In genomic region chr12:109571773-109572505, GRCh38 we compare ENCODE assay signal across 1 cellular context.
TF ChIP-seq lines count a peak whose summit lies in the region.

No MANE protein-coding gene starts in this region.

TF ChIP-seq in endothelial cell of umbilical vein, 7 proteins besides CTCF, POLR2A, EP300 and RAD21:
- no peak for TF ChIP-seq EZH2 (IDR thresholded peaks at IDR 0.05; ENCODE audit: borderline replicate concordance, low read depth, low read length, severe bottlenecking)
- no peak for TF ChIP-seq JUN (IDR thresholded peaks at IDR 0.05; ENCODE audit: borderline replicate concordance, insufficient read depth, insufficient read length, low read depth)
- TF ChIP-seq GATA2 (IDR thresholded peaks at IDR 0.05; ENCODE audit: insufficient read depth, insufficient read length, low read depth, low read length), result no peak
- no peak for TF ChIP-seq POLR2AphosphoS5 (IDR thresholded peaks at IDR 0.05; ENCODE audit: insufficient read depth, low read depth, low read length)
- no peak for TF ChIP-seq MYC (IDR thresholded peaks at IDR 0.05; ENCODE audit: low read depth, low read length)
- TF ChIP-seq FOS (IDR thresholded peaks at IDR 0.05; ENCODE audit: borderline replicate concordance, insufficient read depth, low read length), result no peak
- no peak for TF ChIP-seq MAX (IDR thresholded peaks at IDR 0.05; ENCODE audit: insufficient read depth, insufficient read length)
TF ChIP-seq in endothelial cell of umbilical vein: peak in this region for 0.
